Comparison of ENCODE assay signal across 24 cellular contexts in genomic region chr9:123090198-123090896, GRCh38. TPM values are rescaled to one million over a fixed set of nuclear protein-coding genes. Genes with fewer than 3 reads are reported as not detected.
A peak's percentile ranks its signal among the peaks of the same experiment; 100 is the strongest.
DNase-seq lines count a peak whose midpoint lies in the region; ATAC-seq, FAIRE-seq and TF ChIP-seq lines count a peak whose summit lies in the region.
"Had no signal": no experiment of that assay in that cellular context is flagged by ENCODE, and none has a peak within 500 bp of the region (broad histone marks: within the 10 kb centered on the region; RNA-seq: fewer than 3 reads in every experiment).

No MANE protein-coding gene starts in this region.

- peak overlapping the region; percentile 77 for H3K4me3 ChIP-seq in DOHH2 (ENCODE audit: low read length)
- H3K4me3 ChIP-seq in Karpas-422 (ENCODE audit: low read length): peak overlapping the region; percentile 28; the same call in 1 of the 2 replicates
- H3K4me3 ChIP-seq in astrocyte (ENCODE audit: insufficient read depth, low read depth, low read length): no peak overlapping the region
- H3K4me3 ChIP-seq in breast epithelium: no peak overlapping the region
- H3K4me3 ChIP-seq: BLaER1 treated with 17β-estradiol and CSF1 and Interleukin-3, amounts not matched to agents 10 nM and 100 nM; colonic mucosa; hepatocyte; lower lobe of right lung; pancreas; right lobe of liver; transverse colon had no signal

- TF ChIP-seq CTCF in DOHH2 (IDR thresholded peaks at IDR 0.05; ENCODE audit: low read depth, low read length, poor library complexity, severe bottlenecking) (no peak), astrocyte (IDR thresholded peaks at IDR 0.05; ENCODE audit: insufficient read depth, low read depth, low read length) (no peak), osteocyte (IDR thresholded peaks at IDR 0.05) (no peak), breast epithelium (IDR thresholded peaks at IDR 0.05) (no peak)

- H3K9me3 Mint-ChIP-seq in astrocyte (ENCODE audit: unreplicated experiment): no peaks in the 10 kb centered on the region
- H3K9me3 Mint-ChIP-seq in osteocyte (ENCODE audit: unreplicated experiment): no peaks in the 10 kb centered on the region

- no peaks in the 10 kb centered on the region for H3K27me3 ChIP-seq in DOHH2 (ENCODE audit: control insufficient read depth, low read length)
- H3K27me3 ChIP-seq in Karpas-422 (ENCODE audit: low read length): no peaks in the 10 kb centered on the region
- no peaks in the 10 kb centered on the region for H3K27me3 ChIP-seq in astrocyte (ENCODE audit: insufficient read depth, low read length)
- H3K27me3 ChIP-seq in breast epithelium: no peaks in the 10 kb centered on the region
- H3K27me3 ChIP-seq: BLaER1 treated with 17β-estradiol and CSF1 and Interleukin-3, amounts not matched to agents 10 nM and 100 nM; colonic mucosa; hepatocyte; pancreas; right lobe of liver; transverse colon had no signal

- H4K20me1 ChIP-seq in DOHH2 (ENCODE audit: control insufficient read depth, insufficient read depth, low read depth, low read length) (no peaks in the 10 kb centered on the region), Karpas-422 (ENCODE audit: insufficient read depth, low read depth, low read length) (no peaks in the 10 kb centered on the region), astrocyte (ENCODE audit: insufficient read depth, low read length) (peaks cover 21% of the 10 kb centered on the region)

- intact Hi-C loops in breast epithelium (cut with DNase I; ENCODE audit: low total_unique reads): no loop called here

- H3K9me3 ChIP-seq in DOHH2 (ENCODE audit: control insufficient read depth, insufficient read depth, low read length) (no peaks in the 10 kb centered on the region), Karpas-422 (ENCODE audit: low read length) (peaks cover 2% of the 10 kb centered on the region; the same call in 1 of the 2 replicates), astrocyte (ENCODE audit: insufficient read depth, low read depth, low read length) (no peaks in the 10 kb centered on the region), breast epithelium (no peaks in the 10 kb centered on the region)
- H3K9me3 ChIP-seq: BLaER1 treated with 17β-estradiol and CSF1 and Interleukin-3, amounts not matched to agents 10 nM and 100 nM; colonic mucosa; lower lobe of right lung; pancreas; right lobe of liver; transverse colon had no signal

- peaks cover 27% of the 10 kb centered on the region for H3F3A ChIP-seq in DOHH2 (ENCODE audit: control insufficient read depth, insufficient read depth)

- H2AFZ ChIP-seq in Karpas-422 (ENCODE audit: low read length) (no peak overlapping the region), astrocyte (ENCODE audit: low read depth, low read length) (no peak overlapping the region)
- H2AFZ ChIP-seq: hepatocyte had no signal

- peak overlapping the region; percentile 88 for H3K4me2 ChIP-seq in DOHH2 (ENCODE audit: low read length)
- peak overlapping the region; percentile 56 for H3K4me2 ChIP-seq in Karpas-422 (ENCODE audit: low read depth, low read length, poor library complexity, severe bottlenecking)
- H3K4me2 ChIP-seq in astrocyte (ENCODE audit: low read length): no peak overlapping the region
- H3K4me2 ChIP-seq: BLaER1 treated with 17β-estradiol and CSF1 and Interleukin-3, amounts not matched to agents 10 nM and 100 nM; hepatocyte; KMS-11 had no signal

- peak overlapping the region; percentile 53 for H3K9ac ChIP-seq in Karpas-422 (ENCODE audit: low read length)
- H3K9ac ChIP-seq in astrocyte (ENCODE audit: low read length): no peak overlapping the region
- H3K9ac ChIP-seq: BLaER1 treated with 17β-estradiol and CSF1 and Interleukin-3, amounts not matched to agents 10 nM and 100 nM; KMS-11 had no signal

- DNase-seq in Karpas-422 (no peak), astrocyte (ENCODE audit: low read depth) (peak; percentile 83), osteocyte (ENCODE audit: extremely low spot score, unreplicated experiment) (no peak), SW 1271 (lab: John Stamatoyannopoulos, UW) (no peak), breast epithelium (ENCODE audit: low spot score in 2 of 2) (no peak)
- no peak for DNase-seq in activated CD8-positive, alpha-beta memory T cell treated with anti-CD3 and anti-CD28 coated beads for 24 hours
- DNase-seq: activated CD4-positive, alpha-beta T cell treated with anti-CD3 and anti-CD28 coated beads, Interleukin-2, amount 50 U/mL, for 4 hours; activated naive CD4-positive, alpha-beta T cell treated with Interleukin-2 at 50 U/mL for 16 hours; colonic mucosa; islet precursor cell; lower lobe of right lung; NCI-H2081 treated with DMSO at 0.1 percent for 48 hours; NCI-H524 treated with DMSO at 0.1 percent for 48 hours; pancreas; right lobe of liver; stimulated activated CD4-positive, alpha-beta T cell treated with anti-CD3 and anti-CD28 coated beads, Interleukin-15, amount 100 ng/mL, for 24 hours; T-helper 1 cell; transverse colon had no signal

- no peak for TF ChIP-seq POLR2A in breast epithelium (IDR thresholded peaks at IDR 0.05)

- peak overlapping the region; percentile 96 for H3K27ac ChIP-seq in DOHH2 (ENCODE audit: low read depth, low read length)
- H3K27ac ChIP-seq in Karpas-422 (ENCODE audit: low read length): peak overlapping the region; percentile 93
- no peak overlapping the region for H3K27ac ChIP-seq in astrocyte (ENCODE audit: low read depth, low read length)
- H3K27ac ChIP-seq in breast epithelium: no peak overlapping the region
- H3K27ac ChIP-seq: BLaER1 treated with 17β-estradiol and CSF1 and Interleukin-3, amounts not matched to agents 10 nM and 100 nM; colonic mucosa; hepatocyte; KMS-11; lower lobe of right lung; pancreas; right lobe of liver; transverse colon had no signal

- no peaks in the 10 kb centered on the region for H3K9me2 ChIP-seq in DOHH2 (replicated peaks; ENCODE audit: control insufficient read depth, low read length)
- H3K9me2 ChIP-seq in Karpas-422 (replicated peaks; ENCODE audit: insufficient read depth, low read length): no peaks in the 10 kb centered on the region

- H3K4me1 Mint-ChIP-seq in astrocyte (ENCODE audit: low read depth, unreplicated experiment) (peaks cover 14% of the 10 kb centered on the region), osteocyte (ENCODE audit: unreplicated experiment) (peaks cover 24% of the 10 kb centered on the region)

- H3K36me3 Mint-ChIP-seq in astrocyte (ENCODE audit: low read depth, unreplicated experiment) (peaks cover 24% of the 10 kb centered on the region), osteocyte (ENCODE audit: unreplicated experiment) (peaks cover 62% of the 10 kb centered on the region)

- H3K36me3 ChIP-seq in DOHH2 (ENCODE audit: control insufficient read depth, low read length) (peaks cover 60% of the 10 kb centered on the region), Karpas-422 (ENCODE audit: insufficient read depth, low read length) (peaks cover 47% of the 10 kb centered on the region), astrocyte (ENCODE audit: insufficient read depth, low read length) (peaks cover 20% of the 10 kb centered on the region), breast epithelium (no peaks in the 10 kb centered on the region)

- H3K4me1 ChIP-seq in DOHH2 (ENCODE audit: control insufficient read depth, low read length) (peaks cover 94% of the 10 kb centered on the region), Karpas-422 (ENCODE audit: low read length) (peaks cover 85% of the 10 kb centered on the region), astrocyte (ENCODE audit: insufficient read depth, low read length) (no peaks in the 10 kb centered on the region), breast epithelium (no peaks in the 10 kb centered on the region)
- H3K4me1 ChIP-seq: colonic mucosa, lower lobe of right lung, pancreas had no signal

- H3K79me2 ChIP-seq in DOHH2 (ENCODE audit: control insufficient read depth, low read length) (peaks cover 56% of the 10 kb centered on the region), Karpas-422 (ENCODE audit: low read length) (peaks cover 18% of the 10 kb centered on the region; the same call in 1 of the 2 replicates), astrocyte (ENCODE audit: insufficient read depth, low read length) (no peaks in the 10 kb centered on the region)
- H3K79me2 ChIP-seq: hepatocyte had no signal

- no peak for FAIRE-seq in astrocyte (lab: Jason Lieb, UNC)
- FAIRE-seq: endometrium, pancreas had no signal

- H3K27ac Mint-ChIP-seq in astrocyte (ENCODE audit: unreplicated experiment) (no peak overlapping the region), osteocyte (ENCODE audit: unreplicated experiment) (peak overlapping the region; percentile 5)

- no peaks in the 10 kb centered on the region for H3K27me3 Mint-ChIP-seq in astrocyte (ENCODE audit: low read depth, unreplicated experiment)
- no peaks in the 10 kb centered on the region for H3K27me3 Mint-ChIP-seq in osteocyte (ENCODE audit: unreplicated experiment)

- H3K4me3 Mint-ChIP-seq in astrocyte (ENCODE audit: unreplicated experiment) (no peak overlapping the region), osteocyte (ENCODE audit: unreplicated experiment) (no peak overlapping the region)

- ATAC-seq in GM21367 (IDR thresholded peaks at IDR 0.05; ENCODE audit: unreplicated experiment): no peak
- ATAC-seq: lower lobe of right lung, pancreas had no signal

RNA-seq across cellular contexts. Expression of gene GPR21, which starts 56.9 kb away (rescaled TPM):
- 0.54 and 16.8 TPM in 2 replicates for total RNA-seq in Karpas-422 (2014; rRNA removed; shearing (Covaris generic); ENCODE audit: low replicate concordance)
- 0.67 and 1.6 TPM in 2 replicates for total RNA-seq in astrocyte
- 3.4 and 4.3 TPM in 2 replicates for total RNA-seq in osteocyte
- total RNA-seq in breast epithelium: 1 to 10 TPM in 2 of 3 donors, not detected in 1; 3.3 to 6.7 TPM

Comparison
In these comparisons a context has a peak if more than half of its experiments do, and no peak if none do; other contexts are left out.
1. H3K27ac ChIP-seq: peak in DOHH2 (single experiment) and Karpas-422 (single experiment); none in astrocyte (single experiment) and breast epithelium (0 of 2).
2. H3K4me3 ChIP-seq: peak in DOHH2 (single experiment) and Karpas-422 (single experiment); none in astrocyte (single experiment) and breast epithelium (0 of 3).